Comparison of ENCODE assay signal across 9 cellular contexts in genomic region chr2:120343433-120344105, GRCh38. TPM values are rescaled to one million over a fixed set of nuclear protein-coding genes. Genes with fewer than 3 reads are reported as not detected.
DNase-seq lines count a peak whose midpoint lies in the region; ATAC-seq and TF ChIP-seq lines count a peak whose summit lies in the region.
"Had no signal": no experiment of that assay in that cellular context is flagged by ENCODE, and none has a peak within 500 bp of the region (broad histone marks: within the 10 kb centered on the region; RNA-seq: fewer than 3 reads in every experiment).

No MANE protein-coding gene starts in this region.

- no peaks in the 10 kb centered on the region for H3K79me1 ChIP-seq in H9 (ENCODE audit: insufficient read depth, low read depth, low read length, poor library complexity, severe bottlenecking)

- no peak overlapping the region for H2BK20ac ChIP-seq in H9 (ENCODE audit: low read depth, low read length, poor library complexity, severe bottlenecking)

- H2AFZ ChIP-seq in H9 (ENCODE audit: low read length), result no peak overlapping the region

- H3K27ac Mint-ChIP-seq in Caco-2 (ENCODE audit: unreplicated experiment) (no peak overlapping the region), H9 (no peak overlapping the region)

- H3K23me2 ChIP-seq in H9 (ENCODE audit: insufficient read length, low read depth, low read length, poor library complexity, severe bottlenecking), result peaks cover 11% of the 10 kb centered on the region

- TF ChIP-seq CTCF in Caco-2 (IDR thresholded peaks at IDR 0.05; ENCODE audit: insufficient read depth in 1 of 2, low read depth in 1 of 2, low read length in 1 of 2, severe bottlenecking in 1 of 2, unreplicated experiment in 1 of 2), result peak; percentile 85 to 91
- peak; percentile 94 for TF ChIP-seq CTCF in H9 (conservative IDR thresholded peaks at IDR 0.05)

- H2BK120ac ChIP-seq in H9 (ENCODE audit: low read depth, low read length, poor library complexity, severe bottlenecking), result no peak overlapping the region

- no peak overlapping the region for H2BK12ac ChIP-seq in H9 (ENCODE audit: insufficient read length, low read depth, low read length)

- no peak overlapping the region for H4K8ac ChIP-seq in H9 (replicated peaks; ENCODE audit: insufficient read length, low read depth, low read length)

- intact Hi-C loops in Caco-2 (cut with micrococcal nuclease; ENCODE audit: unreplicated experiment), result loop anchor here (1.0 to 5.0 kb wide), 7 partner anchors 60 to 337 kb away; no protein-coding TSS in a partner anchor

- H4K91ac ChIP-seq in H9 (ENCODE audit: insufficient read length, low read depth, low read length), result no peak overlapping the region

- H2BK5ac ChIP-seq in H9 (ENCODE audit: insufficient read length, low read length), result no peak overlapping the region

- H3K4me1 Mint-ChIP-seq in Caco-2 (ENCODE audit: low read depth, unreplicated experiment) (peaks cover 17% of the 10 kb centered on the region), H9 (peaks cover 26 to 35% of the 10 kb centered on the region in 2 experiments)

- peak overlapping the region; percentile 29 for H3K4me2 ChIP-seq in H9 (ENCODE audit: insufficient read depth, insufficient read length, low read length)

- H3K9me3 Mint-ChIP-seq in Caco-2 (ENCODE audit: unreplicated experiment) (no peaks in the 10 kb centered on the region), H9 (no peaks in the 10 kb centered on the region; a peak in 1 of 5 replicates)

- peak overlapping the region; percentile 56 for H3K4me3 ChIP-seq in Caco-2 (ENCODE audit: low read depth, low read length)
- H3K4me3 ChIP-seq: SK-N-MC had no signal

- no peak for ATAC-seq in GM19452 (IDR thresholded peaks at IDR 0.05; ENCODE audit: unreplicated experiment)

- POLR2A ChIA-PET in Caco-2 (lab: Charles Lee), result interaction anchor here (0.6 to 1.5 kb wide), 5 partner anchors 60 to 209 kb away, joined by 3 to 5 read pairs (median 3); no protein-coding TSS in a partner anchor

- no peak overlapping the region for H2BK15ac ChIP-seq in H9 (ENCODE audit: low read depth, low read length)

- no peaks in the 10 kb centered on the region; the same call in 1 of the 2 replicates for H3K27me3 ChIP-seq in Caco-2 (replicated peaks; ENCODE audit: control insufficient read depth, insufficient read depth, low read length)
- peaks cover 52% of the 10 kb centered on the region for H3K27me3 ChIP-seq in H9 (ENCODE audit: insufficient read depth, low read length)

- H3K79me2 ChIP-seq in H9 (ENCODE audit: insufficient read depth, low read length), result no peaks in the 10 kb centered on the region

- H3K14ac ChIP-seq in H9 (ENCODE audit: insufficient read depth, low read length), result no peak overlapping the region

- H4K5ac ChIP-seq in H9 (ENCODE audit: insufficient read length, low read depth, low read length), result no peak overlapping the region

- H3K9me3 ChIP-seq in Caco-2 (no peaks in the 10 kb centered on the region), H9 (ENCODE audit: control insufficient read depth, low read depth, low read length) (no peaks in the 10 kb centered on the region)

- no CpG with 5 or more reads among the region's 43 CpGs for WGBS in H9 (ENCODE audit: extremely low coverage, insufficient read length, low lambda C conversion rate)

- H3K4me1 ChIP-seq in Caco-2 (peaks cover 8% of the 10 kb centered on the region), H9 (ENCODE audit: insufficient read depth, low read length) (no peaks in the 10 kb centered on the region)

- no peak overlapping the region for H3K9ac ChIP-seq in H9 (ENCODE audit: extremely low read depth, insufficient read length, low read length)

- DNase-seq in Caco-2 (peak; percentile 85 to 92), H9 (peak; percentile 89), NCI-H460 (ENCODE audit: extremely low read depth, low read depth) (peak; percentile 65), activated T-cell treated with anti-CD3 and anti-CD28 coated beads for 24 hours (ENCODE audit: low read depth) (peak; percentile 35), erythroblast (lab: John Stamatoyannopoulos, UW) (peak; percentile 51 to 52), middle frontal gyrus (ENCODE audit: extremely low spot score, low spot score) (peak; percentile 67)
- DNase-seq in stimulated activated CD8-positive, alpha-beta memory T cell treated with anti-CD3 and anti-CD28 coated beads, Interleukin-15, amount 100 ng/mL, for 48 hours (ENCODE audit: low read depth in 2 of 2), result peak; percentile 42 to 43

- H3K56ac ChIP-seq in H9 (ENCODE audit: insufficient read length, low read depth, low read length), result no peak overlapping the region

- H3K36me3 Mint-ChIP-seq in Caco-2 (ENCODE audit: insufficient read depth, unreplicated experiment), result peaks cover 11% of the 10 kb centered on the region
- no peaks in the 10 kb centered on the region for H3K36me3 Mint-ChIP-seq in H9 (ENCODE audit: insufficient read depth in 1 of 3, low read depth in 3 of 3)

- no peak overlapping the region for H3K27ac ChIP-seq in H9 (ENCODE audit: insufficient read length, low read depth, low read length)
- H3K27ac ChIP-seq: SK-N-MC had no signal

- H3K18ac ChIP-seq in H9 (ENCODE audit: insufficient read length, low read depth, low read length), result no peak overlapping the region

- H2AK5ac ChIP-seq in H9 (ENCODE audit: insufficient read length, low read length), result no peak overlapping the region

- no TSS peak for BruUV-seq in Caco-2 (replicated peaks; lab: Mats Ljungman, UMichigan)

- H4K20me1 ChIP-seq in H9 (ENCODE audit: control insufficient read depth, insufficient read depth, insufficient read length), result no peaks in the 10 kb centered on the region

- CTCF ChIA-PET in Caco-2 (lab: Charles Lee), result interaction anchor here (0.5 to 3.8 kb wide), 28 partner anchors 9 to 1013 kb away, joined by 3 to 33 read pairs (median 4); no protein-coding TSS in a partner anchor

- H3K27me3 Mint-ChIP-seq in Caco-2 (ENCODE audit: insufficient read depth, unreplicated experiment), result peaks cover 3% of the 10 kb centered on the region
- peaks cover 89% of the 10 kb centered on the region for H3K27me3 Mint-ChIP-seq in H9 (ENCODE audit: low read depth)

- no peak overlapping the region for H3K4ac ChIP-seq in H9 (ENCODE audit: low read depth, low read length)

- H3K36me3 ChIP-seq in Caco-2 (ENCODE audit: control insufficient read depth, insufficient read depth, low read length), result no peaks in the 10 kb centered on the region

- peak overlapping the region; percentile 68 for H3K4me3 Mint-ChIP-seq in Caco-2 (ENCODE audit: unreplicated experiment)
- H3K4me3 Mint-ChIP-seq in H9, result peak overlapping the region; percentile 24 to 69; a peak in 3 of 5 replicates

- no peak for TF ChIP-seq POLR2A in erythroblast (IDR thresholded peaks at IDR 0.05; ENCODE audit: low read length)

- H3T11ph ChIP-seq in H9 (ENCODE audit: low read length), result no peak overlapping the region

- no peak overlapping the region for H3K23ac ChIP-seq in H9 (ENCODE audit: insufficient read length, low read depth, low read length)

RNA-seq across cellular contexts. Expression of gene INHBB, which starts 2.4 kb away (rescaled TPM):
- total RNA-seq in Caco-2 (2022), result 28.6 and 28.9 TPM in 2 replicates
- 0.13 TPM in 2 replicates for total RNA-seq in H9 (2021)
- total RNA-seq in NCI-H460 (2014; rRNA removed; shearing (Covaris generic)), result 0.07 TPM in 1 of 2 replicates, not detected in the other
- 0.44 TPM in 1 of 2 replicates, not detected in the other for polyA plus RNA-seq in NCI-H460 (2014; cell fraction: nucleus; rRNA removed)

Comparison
In these comparisons a context has a peak if more than half of its experiments do, and no peak if none do; other contexts are left out.
1. DNase-seq: peak in every context shown above with its lines; median percentile 89 in H9; 88 in Caco-2; 67 in middle frontal gyrus; 65 in NCI-H460; 52 in erythroblast; 42 in stimulated activated CD8-positive, alpha-beta memory T cell treated with anti-CD3 and anti-CD28 coated beads, Interleukin-15, amount 100 ng/mL, for 48 hours; 35 in activated T-cell treated with anti-CD3 and anti-CD28 coated beads for 24 hours.
2. RNA of gene INHBB, which starts 2.4 kb away (total RNA-seq): 28.6 to 28.9 TPM in Caco-2; 0.13 TPM in H9 and 0.07 TPM in NCI-H460; every median in the first group is over 10 times any median in the second.